In the genomic region with DNA sequence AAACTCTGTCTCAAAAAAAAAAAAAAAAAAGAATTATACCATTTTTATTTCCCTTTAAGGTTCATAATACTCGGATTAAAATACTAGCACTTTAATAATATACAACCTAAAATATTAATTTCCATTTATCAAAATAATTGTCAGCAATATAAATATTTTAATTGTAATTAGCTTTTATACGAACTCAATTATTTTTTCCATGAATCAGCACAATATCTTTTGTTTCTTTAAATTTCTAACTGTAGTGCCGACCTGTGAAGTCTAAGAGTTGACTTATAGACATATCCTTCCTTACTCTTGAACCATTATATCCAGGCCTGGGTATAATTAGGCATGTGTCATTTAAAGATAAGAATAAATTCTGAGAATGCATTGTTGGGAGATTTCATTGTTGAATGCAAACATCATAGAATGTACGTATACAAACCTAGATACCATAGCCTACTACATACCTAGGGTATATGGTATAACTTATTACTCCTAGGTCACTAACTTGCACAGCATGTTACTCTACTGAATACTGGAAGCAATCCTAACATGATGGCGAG, we compare ENCODE assay signal across 32 cellular contexts.
"Had no signal": no experiment of that assay in that cellular context is flagged by ENCODE, and none has a peak within 500 bp of the region (broad histone marks: within the 10 kb centered on the region; RNA-seq: fewer than 3 reads in every experiment).

No MANE protein-coding gene starts in this region.

- H3K4me2 ChIP-seq: smooth muscle cell had no signal

- H3K79me2 ChIP-seq: parathyroid adenoma had no signal

- H3K4me3 ChIP-seq: ovary, psoas muscle, skin epidermis, smooth muscle cell, spleen, suprapubic skin, testis, tibial artery, transverse colon, upper lobe of right lung, uterus had no signal

- H3K27ac ChIP-seq: ovary, parathyroid adenoma, psoas muscle, skin epidermis, spleen, suprapubic skin, testis, tibial artery, transverse colon, upper lobe of right lung, uterus had no signal

- H3K9me3 Mint-ChIP-seq: nephron progenitor cell; neural crest cell; stimulated activated naive CD8-positive, alpha-beta T cell treated with anti-CD3 and anti-CD28 coated beads, Interleukin-15, amount 100 ng/mL, for 72 hours; type B pancreatic cell had no signal

- H2AFZ ChIP-seq: parathyroid adenoma had no signal

- H3K27me3 ChIP-seq: ovary, spleen, suprapubic skin, testis, tibial artery, transverse colon, upper lobe of right lung, uterus had no signal

- H3K9me3 ChIP-seq: ovary, psoas muscle, suprapubic skin, testis, tibial artery, transverse colon, upper lobe of right lung, uterus had no signal

- H3K27ac Mint-ChIP-seq: naive thymus-derived CD8-positive, alpha-beta T cell; natural killer cell treated with Interleukin-12 subunit alpha and Interleukin-12 subunit beta and Interleukin-15 and Interleukin-18, amount 100 ng/mL, for 72 hours; nephron progenitor cell; progenitor cell of endocrine pancreas; stimulated activated memory B cell treated with anti-CD40 and anti-IgM and Interleukin-4, amounts not matched to agents 10 μg/mL and 1 μg/mL and 100 μg/mL, for 72 hours; stimulated activated naive CD8-positive, alpha-beta T cell treated with anti-CD3 and anti-CD28 coated beads, Interleukin-15, amount 100 ng/mL, for 72 hours; type B pancreatic cell had no signal

- H3K9ac ChIP-seq: parathyroid adenoma had no signal

- DNase-seq: naive thymus-derived CD8-positive, alpha-beta T cell; nephron progenitor cell; occipital lobe; ovary; posterior cingulate gyrus; psoas muscle; right cardiac atrium; spleen; stimulated activated CD4-positive, alpha-beta T cell treated with anti-CD3 and anti-CD28 coated beads, Interleukin-12 subunit alpha, Interleukin-12 subunit beta, amount 100 ng/mL, for 4 hours; stimulated activated CD4-positive, alpha-beta T cell treated with anti-CD3 and anti-CD28 coated beads, Interleukin-1b, Interleukin-23, amount 100 ng/mL, for 48 hours; stimulated activated CD4-positive, alpha-beta T cell treated with anti-CD3 and anti-CD28 coated beads, Interleukin-4, amount 100 ng/mL, for 1 hour; stimulated activated CD4-positive, alpha-beta T cell treated with anti-CD3 and anti-CD28 coated beads, Interleukin-4, amount 100 ng/mL, for 4 hours; stimulated activated CD8-positive, alpha-beta memory T cell treated with anti-CD3 and anti-CD28 coated beads, Interleukin-4, amount 100 ng/mL, for 48 hours; stimulated activated naive CD4-positive, alpha-beta T cell; stimulated activated naive CD8-positive, alpha-beta T cell treated with anti-CD3 and anti-CD28 coated beads, Interleukin-15, amount 100 ng/mL, for 72 hours; stimulated activated naive CD8-positive, alpha-beta T cell treated with anti-CD3 and anti-CD28 coated beads, Interleukin-15, Interleukin-2, amounts not matched to agents 100 U/mL and 50 U/mL, for 24 hours; substantia nigra; testis; tibial artery; transverse colon; upper lobe of right lung; uterus had no signal

- H3K36me3 ChIP-seq: ovary, spleen, suprapubic skin, tibial artery, transverse colon, upper lobe of right lung, uterus had no signal

- ATAC-seq: naive thymus-derived CD8-positive, alpha-beta T cell; natural killer cell treated with Interleukin-12 subunit alpha and Interleukin-12 subunit beta and Interleukin-15 and Interleukin-18, amount 100 ng/mL, for 72 hours; psoas muscle; right cardiac atrium; sciatic nerve; stimulated activated memory B cell treated with anti-CD40 and anti-IgM and Interleukin-4, amounts not matched to agents 10 μg/mL and 1 μg/mL and 100 μg/mL, for 72 hours; stimulated activated naive CD8-positive, alpha-beta T cell treated with anti-CD3 and anti-CD28 coated beads, Interleukin-15, amount 100 ng/mL, for 72 hours; stimulated activated naive CD8-positive, alpha-beta T cell treated with anti-CD3 and anti-CD28 coated beads, Interleukin-15, Interleukin-2, amounts not matched to agents 100 U/mL and 50 U/mL, for 24 hours; upper lobe of right lung had no signal

- H3K36me3 Mint-ChIP-seq: naive thymus-derived CD8-positive, alpha-beta T cell; natural killer cell treated with Interleukin-12 subunit alpha and Interleukin-12 subunit beta and Interleukin-15 and Interleukin-18, amount 100 ng/mL, for 72 hours; stimulated activated memory B cell treated with anti-CD40 and anti-IgM and Interleukin-4, amounts not matched to agents 10 μg/mL and 1 μg/mL and 100 μg/mL, for 72 hours; type B pancreatic cell had no signal

- H3K4me1 ChIP-seq: parathyroid adenoma, psoas muscle, spleen, suprapubic skin, testis, tibial artery, transverse colon, upper lobe of right lung, uterus had no signal
